In genomic region chr5:10686890-10687289, GRCh38 we compare ENCODE assay signal across 8 cellular contexts.
"Had no signal": no experiment of that assay in that cellular context is flagged by ENCODE, and none has a peak within 500 bp of the region (broad histone marks: within the 10 kb centered on the region; RNA-seq: fewer than 3 reads in every experiment).

No MANE protein-coding gene starts in this region.

- H3K27ac ChIP-seq: HL-60 had no signal

- FAIRE-seq: HepG2, HTR-8/SVneo, K562 had no signal

- ATAC-seq: HepG2, K562 had no signal

- H3K4me3 ChIP-seq: K562 had no signal

- H3K27me3 Mint-ChIP-seq: IgD-negative memory B cell had no signal

- H3K27ac Mint-ChIP-seq: IgD-negative memory B cell had no signal

- DNase-seq: IMR-90, KBM-7, KG1 had no signal

- H3K4me3 Mint-ChIP-seq: IgD-negative memory B cell had no signal
